Comparison of ENCODE assay signal across 1 cellular context in the genomic region with DNA sequence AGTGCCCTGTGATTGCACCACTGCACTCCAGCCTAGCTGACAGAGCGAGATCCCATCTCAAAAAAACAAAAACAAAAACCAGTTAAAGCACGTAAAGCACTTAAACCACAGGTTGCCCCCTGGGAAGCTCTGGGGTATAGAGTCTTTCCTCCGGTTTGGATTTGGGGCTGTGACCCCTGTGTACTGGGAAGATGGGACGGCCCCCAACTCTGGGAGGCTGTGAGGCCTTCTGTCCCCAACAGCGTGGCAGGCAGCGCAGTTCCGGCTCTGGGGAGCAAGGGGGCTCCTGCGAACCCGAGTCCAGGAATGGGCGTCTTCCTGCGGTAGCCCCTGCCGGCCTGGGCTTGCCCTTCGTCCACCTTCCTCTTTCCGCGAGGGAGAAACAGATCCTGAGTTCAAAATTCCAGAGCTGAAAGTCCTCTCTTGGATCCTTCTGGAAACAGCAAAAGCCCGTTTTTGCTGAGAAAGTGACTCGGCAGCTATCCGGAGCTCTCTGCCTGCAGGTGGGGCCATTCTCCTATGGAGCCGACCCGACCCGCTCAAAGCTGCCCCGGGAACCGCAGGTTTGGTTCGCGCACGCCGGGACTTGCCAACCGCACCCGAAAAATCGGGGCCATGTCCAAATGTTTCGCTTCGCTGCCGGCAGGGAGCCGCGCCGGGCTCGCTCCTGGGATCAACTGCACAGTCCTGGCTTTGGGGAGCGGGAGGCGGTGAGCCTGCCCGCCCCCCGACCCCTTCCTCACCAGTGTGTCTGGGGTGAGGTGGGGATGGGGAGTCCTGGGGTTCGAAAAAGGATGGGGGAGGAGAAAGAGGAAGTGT.
TF ChIP-seq lines count a peak whose summit lies in the region.

No MANE protein-coding gene starts in this region.

TF ChIP-seq in HepG2, 621 proteins besides CTCF, POLR2A, EP300 and RAD21 (continues in another document):
- TF ChIP-seq, protein P1, sequence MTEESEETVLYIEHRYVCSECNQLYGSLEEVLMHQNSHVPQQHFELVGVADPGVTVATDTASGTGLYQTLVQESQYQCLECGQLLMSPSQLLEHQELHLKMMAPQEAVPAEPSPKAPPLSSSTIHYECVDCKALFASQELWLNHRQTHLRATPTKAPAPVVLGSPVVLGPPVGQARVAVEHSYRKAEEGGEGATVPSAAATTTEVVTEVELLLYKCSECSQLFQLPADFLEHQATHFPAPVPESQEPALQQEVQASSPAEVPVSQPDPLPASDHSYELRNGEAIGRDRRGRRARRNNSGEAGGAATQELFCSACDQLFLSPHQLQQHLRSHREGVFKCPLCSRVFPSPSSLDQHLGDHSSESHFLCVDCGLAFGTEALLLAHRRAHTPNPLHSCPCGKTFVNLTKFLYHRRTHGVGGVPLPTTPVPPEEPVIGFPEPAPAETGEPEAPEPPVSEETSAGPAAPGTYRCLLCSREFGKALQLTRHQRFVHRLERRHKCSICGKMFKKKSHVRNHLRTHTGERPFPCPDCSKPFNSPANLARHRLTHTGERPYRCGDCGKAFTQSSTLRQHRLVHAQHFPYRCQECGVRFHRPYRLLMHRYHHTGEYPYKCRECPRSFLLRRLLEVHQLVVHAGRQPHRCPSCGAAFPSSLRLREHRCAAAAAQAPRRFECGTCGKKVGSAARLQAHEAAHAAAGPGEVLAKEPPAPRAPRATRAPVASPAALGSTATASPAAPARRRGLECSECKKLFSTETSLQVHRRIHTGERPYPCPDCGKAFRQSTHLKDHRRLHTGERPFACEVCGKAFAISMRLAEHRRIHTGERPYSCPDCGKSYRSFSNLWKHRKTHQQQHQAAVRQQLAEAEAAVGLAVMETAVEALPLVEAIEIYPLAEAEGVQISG (CRISPR knock-in tag; IDR thresholded peaks at IDR 0.05) = peak; percentile 48
- TF ChIP-seq, protein P2, sequence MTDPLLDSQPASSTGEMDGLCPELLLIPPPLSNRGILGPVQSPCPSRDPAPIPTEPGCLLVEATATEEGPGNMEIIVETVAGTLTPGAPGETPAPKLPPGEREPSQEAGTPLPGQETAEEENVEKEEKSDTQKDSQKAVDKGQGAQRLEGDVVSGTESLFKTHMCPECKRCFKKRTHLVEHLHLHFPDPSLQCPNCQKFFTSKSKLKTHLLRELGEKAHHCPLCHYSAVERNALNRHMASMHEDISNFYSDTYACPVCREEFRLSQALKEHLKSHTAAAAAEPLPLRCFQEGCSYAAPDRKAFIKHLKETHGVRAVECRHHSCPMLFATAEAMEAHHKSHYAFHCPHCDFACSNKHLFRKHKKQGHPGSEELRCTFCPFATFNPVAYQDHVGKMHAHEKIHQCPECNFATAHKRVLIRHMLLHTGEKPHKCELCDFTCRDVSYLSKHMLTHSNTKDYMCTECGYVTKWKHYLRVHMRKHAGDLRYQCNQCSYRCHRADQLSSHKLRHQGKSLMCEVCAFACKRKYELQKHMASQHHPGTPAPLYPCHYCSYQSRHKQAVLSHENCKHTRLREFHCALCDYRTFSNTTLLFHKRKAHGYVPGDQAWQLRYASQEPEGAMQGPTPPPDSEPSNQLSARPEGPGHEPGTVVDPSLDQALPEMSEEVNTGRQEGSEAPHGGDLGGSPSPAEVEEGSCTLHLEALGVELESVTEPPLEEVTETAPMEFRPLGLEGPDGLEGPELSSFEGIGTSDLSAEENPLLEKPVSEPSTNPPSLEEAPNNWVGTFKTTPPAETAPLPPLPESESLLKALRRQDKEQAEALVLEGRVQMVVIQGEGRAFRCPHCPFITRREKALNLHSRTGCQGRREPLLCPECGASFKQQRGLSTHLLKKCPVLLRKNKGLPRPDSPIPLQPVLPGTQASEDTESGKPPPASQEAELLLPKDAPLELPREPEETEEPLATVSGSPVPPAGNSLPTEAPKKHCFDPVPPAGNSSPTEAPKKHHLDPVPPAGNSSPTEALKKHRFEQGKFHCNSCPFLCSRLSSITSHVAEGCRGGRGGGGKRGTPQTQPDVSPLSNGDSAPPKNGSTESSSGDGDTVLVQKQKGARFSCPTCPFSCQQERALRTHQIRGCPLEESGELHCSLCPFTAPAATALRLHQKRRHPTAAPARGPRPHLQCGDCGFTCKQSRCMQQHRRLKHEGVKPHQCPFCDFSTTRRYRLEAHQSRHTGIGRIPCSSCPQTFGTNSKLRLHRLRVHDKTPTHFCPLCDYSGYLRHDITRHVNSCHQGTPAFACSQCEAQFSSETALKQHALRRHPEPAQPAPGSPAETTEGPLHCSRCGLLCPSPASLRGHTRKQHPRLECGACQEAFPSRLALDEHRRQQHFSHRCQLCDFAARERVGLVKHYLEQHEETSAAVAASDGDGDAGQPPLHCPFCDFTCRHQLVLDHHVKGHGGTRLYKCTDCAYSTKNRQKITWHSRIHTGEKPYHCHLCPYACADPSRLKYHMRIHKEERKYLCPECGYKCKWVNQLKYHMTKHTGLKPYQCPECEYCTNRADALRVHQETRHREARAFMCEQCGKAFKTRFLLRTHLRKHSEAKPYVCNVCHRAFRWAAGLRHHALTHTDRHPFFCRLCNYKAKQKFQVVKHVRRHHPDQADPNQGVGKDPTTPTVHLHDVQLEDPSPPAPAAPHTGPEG (CRISPR knock-in tag; IDR thresholded peaks at IDR 0.05) = peak; percentile 58; the same call in 1 of the 2 replicates
- peak; percentile 55; the same call in 1 of the 2 replicates for TF ChIP-seq ZNF350 (CRISPR knock-in tag; IDR thresholded peaks at IDR 0.05; ENCODE audit: borderline replicate concordance, low read depth)
- TF ChIP-seq ZNF335 (CRISPR knock-in tag; IDR thresholded peaks at IDR 0.05) = 0 out of 2 replicates have a peak, but pooled peaks have one; percentile 31
- peak; percentile 58 for TF ChIP-seq XRCC5 (optimal IDR thresholded peaks at IDR 0.05; ENCODE audit: low read length)
- 0 out of 2 replicates have a peak, but pooled peaks have one; percentile 51 for TF ChIP-seq ZSCAN29 (CRISPR knock-in tag; conservative IDR thresholded peaks at IDR 0.05)
- TF ChIP-seq, protein P3, sequence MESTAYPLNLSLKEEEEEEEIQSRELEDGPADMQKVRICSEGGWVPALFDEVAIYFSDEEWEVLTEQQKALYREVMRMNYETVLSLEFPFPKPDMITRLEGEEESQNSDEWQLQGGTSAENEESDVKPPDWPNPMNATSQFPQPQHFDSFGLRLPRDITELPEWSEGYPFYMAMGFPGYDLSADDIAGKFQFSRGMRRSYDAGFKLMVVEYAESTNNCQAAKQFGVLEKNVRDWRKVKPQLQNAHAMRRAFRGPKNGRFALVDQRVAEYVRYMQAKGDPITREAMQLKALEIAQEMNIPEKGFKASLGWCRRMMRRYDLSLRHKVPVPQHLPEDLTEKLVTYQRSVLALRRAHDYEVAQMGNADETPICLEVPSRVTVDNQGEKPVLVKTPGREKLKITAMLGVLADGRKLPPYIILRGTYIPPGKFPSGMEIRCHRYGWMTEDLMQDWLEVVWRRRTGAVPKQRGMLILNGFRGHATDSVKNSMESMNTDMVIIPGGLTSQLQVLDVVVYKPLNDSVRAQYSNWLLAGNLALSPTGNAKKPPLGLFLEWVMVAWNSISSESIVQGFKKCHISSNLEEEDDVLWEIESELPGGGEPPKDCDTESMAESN (CRISPR knock-in tag; conservative IDR thresholded peaks at IDR 0.05) = peak; percentile 64; the same call in 1 of the 2 replicates
- TF ChIP-seq, protein P4, sequence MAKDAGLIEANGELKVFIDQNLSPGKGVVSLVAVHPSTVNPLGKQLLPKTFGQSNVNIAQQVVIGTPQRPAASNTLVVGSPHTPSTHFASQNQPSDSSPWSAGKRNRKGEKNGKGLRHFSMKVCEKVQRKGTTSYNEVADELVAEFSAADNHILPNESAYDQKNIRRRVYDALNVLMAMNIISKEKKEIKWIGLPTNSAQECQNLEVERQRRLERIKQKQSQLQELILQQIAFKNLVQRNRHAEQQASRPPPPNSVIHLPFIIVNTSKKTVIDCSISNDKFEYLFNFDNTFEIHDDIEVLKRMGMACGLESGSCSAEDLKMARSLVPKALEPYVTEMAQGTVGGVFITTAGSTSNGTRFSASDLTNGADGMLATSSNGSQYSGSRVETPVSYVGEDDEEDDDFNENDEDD (CRISPR knock-in tag; IDR thresholded peaks at IDR 0.05; ENCODE audit: borderline replicate concordance) = peak; percentile 36; the same call in 1 of the 2 replicates
- TF ChIP-seq HDAC1 (CRISPR knock-in tag; IDR thresholded peaks at IDR 0.05) = no peak; the same call in 1 of the 2 replicates
- peak; percentile 84 for TF ChIP-seq SRSF1 (optimal IDR thresholded peaks at IDR 0.05; ENCODE audit: low read depth, low read length)
- 0 out of 2 replicates have a peak, but pooled peaks have one; percentile 46 for TF ChIP-seq ZNF232 (CRISPR knock-in tag; IDR thresholded peaks at IDR 0.05; ENCODE audit: borderline replicate concordance)
- TF ChIP-seq, protein P5, sequence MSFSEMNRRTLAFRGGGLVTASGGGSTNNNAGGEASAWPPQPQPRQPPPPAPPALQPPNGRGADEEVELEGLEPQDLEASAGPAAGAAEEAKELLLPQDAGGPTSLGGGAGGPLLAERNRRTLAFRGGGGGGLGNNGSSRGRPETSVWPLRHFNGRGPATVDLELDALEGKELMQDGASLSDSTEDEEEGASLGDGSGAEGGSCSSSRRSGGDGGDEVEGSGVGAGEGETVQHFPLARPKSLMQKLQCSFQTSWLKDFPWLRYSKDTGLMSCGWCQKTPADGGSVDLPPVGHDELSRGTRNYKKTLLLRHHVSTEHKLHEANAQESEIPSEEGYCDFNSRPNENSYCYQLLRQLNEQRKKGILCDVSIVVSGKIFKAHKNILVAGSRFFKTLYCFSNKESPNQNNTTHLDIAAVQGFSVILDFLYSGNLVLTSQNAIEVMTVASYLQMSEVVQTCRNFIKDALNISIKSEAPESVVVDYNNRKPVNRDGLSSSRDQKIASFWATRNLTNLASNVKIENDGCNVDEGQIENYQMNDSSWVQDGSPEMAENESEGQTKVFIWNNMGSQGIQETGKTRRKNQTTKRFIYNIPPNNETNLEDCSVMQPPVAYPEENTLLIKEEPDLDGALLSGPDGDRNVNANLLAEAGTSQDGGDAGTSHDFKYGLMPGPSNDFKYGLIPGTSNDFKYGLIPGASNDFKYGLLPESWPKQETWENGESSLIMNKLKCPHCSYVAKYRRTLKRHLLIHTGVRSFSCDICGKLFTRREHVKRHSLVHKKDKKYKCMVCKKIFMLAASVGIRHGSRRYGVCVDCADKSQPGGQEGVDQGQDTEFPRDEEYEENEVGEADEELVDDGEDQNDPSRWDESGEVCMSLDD (CRISPR knock-in tag; IDR thresholded peaks at IDR 0.05; ENCODE audit: borderline replicate concordance) = peak; percentile 80; the same call in 1 of the 2 replicates
- TF ChIP-seq, protein P6, sequence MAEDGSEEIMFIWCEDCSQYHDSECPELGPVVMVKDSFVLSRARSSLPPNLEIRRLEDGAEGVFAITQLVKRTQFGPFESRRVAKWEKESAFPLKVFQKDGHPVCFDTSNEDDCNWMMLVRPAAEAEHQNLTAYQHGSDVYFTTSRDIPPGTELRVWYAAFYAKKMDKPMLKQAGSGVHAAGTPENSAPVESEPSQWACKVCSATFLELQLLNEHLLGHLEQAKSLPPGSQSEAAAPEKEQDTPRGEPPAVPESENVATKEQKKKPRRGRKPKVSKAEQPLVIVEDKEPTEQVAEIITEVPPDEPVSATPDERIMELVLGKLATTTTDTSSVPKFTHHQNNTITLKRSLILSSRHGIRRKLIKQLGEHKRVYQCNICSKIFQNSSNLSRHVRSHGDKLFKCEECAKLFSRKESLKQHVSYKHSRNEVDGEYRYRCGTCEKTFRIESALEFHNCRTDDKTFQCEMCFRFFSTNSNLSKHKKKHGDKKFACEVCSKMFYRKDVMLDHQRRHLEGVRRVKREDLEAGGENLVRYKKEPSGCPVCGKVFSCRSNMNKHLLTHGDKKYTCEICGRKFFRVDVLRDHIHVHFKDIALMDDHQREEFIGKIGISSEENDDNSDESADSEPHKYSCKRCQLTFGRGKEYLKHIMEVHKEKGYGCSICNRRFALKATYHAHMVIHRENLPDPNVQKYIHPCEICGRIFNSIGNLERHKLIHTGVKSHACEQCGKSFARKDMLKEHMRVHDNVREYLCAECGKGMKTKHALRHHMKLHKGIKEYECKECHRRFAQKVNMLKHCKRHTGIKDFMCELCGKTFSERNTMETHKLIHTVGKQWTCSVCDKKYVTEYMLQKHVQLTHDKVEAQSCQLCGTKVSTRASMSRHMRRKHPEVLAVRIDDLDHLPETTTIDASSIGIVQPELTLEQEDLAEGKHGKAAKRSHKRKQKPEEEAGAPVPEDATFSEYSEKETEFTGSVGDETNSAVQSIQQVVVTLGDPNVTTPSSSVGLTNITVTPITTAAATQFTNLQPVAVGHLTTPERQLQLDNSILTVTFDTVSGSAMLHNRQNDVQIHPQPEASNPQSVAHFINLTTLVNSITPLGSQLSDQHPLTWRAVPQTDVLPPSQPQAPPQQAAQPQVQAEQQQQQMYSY (CRISPR knock-in tag; IDR thresholded peaks at IDR 0.05) = 0 out of 2 replicates have a peak, but pooled peaks have one; percentile 57
- peak; percentile 22; the same call in 1 of the 2 replicates for TF ChIP-seq PHF21A (CRISPR knock-in tag; IDR thresholded peaks at IDR 0.05)
- peak; percentile 43; the same call in 1 of the 2 replicates for TF ChIP-seq ZNF713 (CRISPR knock-in tag; IDR thresholded peaks at IDR 0.05)
- TF ChIP-seq, protein P7, sequence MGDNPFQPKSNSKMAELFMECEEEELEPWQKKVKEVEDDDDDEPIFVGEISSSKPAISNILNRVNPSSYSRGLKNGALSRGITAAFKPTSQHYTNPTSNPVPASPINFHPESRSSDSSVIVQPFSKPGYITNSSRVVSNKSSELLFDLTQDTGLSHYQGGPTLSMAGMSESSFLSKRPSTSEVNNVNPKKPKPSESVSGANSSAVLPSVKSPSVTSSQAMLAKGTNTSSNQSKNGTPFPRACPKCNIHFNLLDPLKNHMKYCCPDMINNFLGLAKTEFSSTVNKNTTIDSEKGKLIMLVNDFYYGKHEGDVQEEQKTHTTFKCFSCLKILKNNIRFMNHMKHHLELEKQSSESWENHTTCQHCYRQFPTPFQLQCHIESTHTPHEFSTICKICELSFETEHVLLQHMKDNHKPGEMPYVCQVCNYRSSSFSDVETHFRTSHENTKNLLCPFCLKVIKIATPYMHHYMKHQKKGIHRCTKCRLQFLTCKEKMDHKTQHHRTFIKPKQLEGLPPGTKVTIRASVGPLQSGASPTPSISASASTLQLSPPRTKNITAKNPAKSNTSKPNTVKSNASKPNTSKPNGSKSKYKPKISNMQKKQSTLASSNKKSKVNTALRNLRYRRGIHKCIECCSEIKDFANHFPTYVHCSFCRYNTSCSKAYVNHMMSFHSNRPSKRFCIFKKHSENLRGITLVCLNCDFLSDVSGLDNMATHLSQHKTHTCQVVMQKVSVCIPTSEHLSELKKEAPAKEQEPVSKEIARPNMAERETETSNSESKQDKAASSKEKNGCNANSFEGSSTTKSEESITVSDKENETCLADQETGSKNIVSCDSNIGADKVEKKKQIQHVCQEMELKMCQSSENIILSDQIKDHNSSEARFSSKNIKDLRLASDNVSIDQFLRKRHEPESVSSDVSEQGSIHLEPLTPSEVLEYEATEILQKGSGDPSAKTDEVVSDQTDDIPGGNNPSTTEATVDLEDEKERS (CRISPR knock-in tag; IDR thresholded peaks at IDR 0.05) = peak; percentile 66; the same call in 1 of the 2 replicates
- peak; percentile 4; the same call in 1 of the 2 replicates for TF ChIP-seq MAFF (IDR thresholded peaks at IDR 0.05; ENCODE audit: low read depth, low read length)
- peak; percentile 40; the same call in 1 of the 2 replicates for TF ChIP-seq IRF2 (CRISPR knock-in tag; IDR thresholded peaks at IDR 0.05)
- TF ChIP-seq, protein P8, sequence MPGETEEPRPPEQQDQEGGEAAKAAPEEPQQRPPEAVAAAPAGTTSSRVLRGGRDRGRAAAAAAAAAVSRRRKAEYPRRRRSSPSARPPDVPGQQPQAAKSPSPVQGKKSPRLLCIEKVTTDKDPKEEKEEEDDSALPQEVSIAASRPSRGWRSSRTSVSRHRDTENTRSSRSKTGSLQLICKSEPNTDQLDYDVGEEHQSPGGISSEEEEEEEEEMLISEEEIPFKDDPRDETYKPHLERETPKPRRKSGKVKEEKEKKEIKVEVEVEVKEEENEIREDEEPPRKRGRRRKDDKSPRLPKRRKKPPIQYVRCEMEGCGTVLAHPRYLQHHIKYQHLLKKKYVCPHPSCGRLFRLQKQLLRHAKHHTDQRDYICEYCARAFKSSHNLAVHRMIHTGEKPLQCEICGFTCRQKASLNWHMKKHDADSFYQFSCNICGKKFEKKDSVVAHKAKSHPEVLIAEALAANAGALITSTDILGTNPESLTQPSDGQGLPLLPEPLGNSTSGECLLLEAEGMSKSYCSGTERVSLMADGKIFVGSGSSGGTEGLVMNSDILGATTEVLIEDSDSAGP (CRISPR knock-in tag; IDR thresholded peaks at IDR 0.05; ENCODE audit: borderline replicate concordance) = peak; percentile 62; the same call in 1 of the 2 replicates
- TF ChIP-seq ZBTB38 (CRISPR knock-in tag; IDR thresholded peaks at IDR 0.05) = 0 out of 2 replicates have a peak, but pooled peaks have one; percentile 21
